In genomic region chr1:23367451-23367790, GRCh38 we compare ENCODE assay signal across 1 cellular context.
TF ChIP-seq lines count a peak whose summit lies in the region.

No MANE protein-coding gene starts in this region.

TF ChIP-seq in endothelial cell of umbilical vein, 7 proteins besides CTCF, POLR2A, EP300 and RAD21:
- TF ChIP-seq GATA2 (IDR thresholded peaks at IDR 0.05; ENCODE audit: insufficient read depth, insufficient read length, low read depth, low read length) (no peak), MYC (IDR thresholded peaks at IDR 0.05; ENCODE audit: low read depth, low read length) (no peak), POLR2AphosphoS5 (IDR thresholded peaks at IDR 0.05; ENCODE audit: insufficient read depth, low read depth, low read length) (no peak)
